Comparison of ENCODE assay signal across 14 cellular contexts in the genomic region with DNA sequence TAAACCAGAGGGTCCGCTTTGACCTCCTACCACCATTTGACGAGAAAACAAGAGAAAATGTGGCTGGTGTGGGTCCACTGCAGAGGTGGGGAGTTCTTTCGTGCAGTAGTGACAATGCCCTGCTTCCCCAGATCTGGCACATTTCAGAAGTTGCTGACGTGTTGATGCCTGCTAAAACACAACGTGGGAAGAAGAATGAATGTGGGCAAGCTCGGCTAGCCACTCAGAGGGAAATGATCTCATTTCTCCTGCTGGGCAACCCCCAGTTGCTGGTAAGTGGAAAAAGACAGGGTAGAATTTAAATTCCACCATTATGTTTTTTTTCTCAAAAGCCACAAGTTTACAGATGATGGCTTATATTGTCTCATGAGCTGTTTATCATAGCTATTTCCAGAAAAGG.
A peak's percentile ranks its signal among the peaks of the same experiment; 100 is the strongest.
DNase-seq lines count a peak whose midpoint lies in the region; ATAC-seq and TF ChIP-seq lines count a peak whose summit lies in the region.
"Had no signal": no experiment of that assay in that cellular context is flagged by ENCODE, and none has a peak within 500 bp of the region (broad histone marks: within the 10 kb centered on the region; RNA-seq: fewer than 3 reads in every experiment).

No MANE protein-coding gene starts in this region.

- H4K20me1 ChIP-seq in IMR-90 (ENCODE audit: insufficient read depth, low read length), result no peaks in the 10 kb centered on the region

- peak overlapping the region; percentile 49; the same call in 1 of the 2 replicates for H2BK120ac ChIP-seq in IMR-90 (ENCODE audit: low read depth, low read length)

- TF ChIP-seq POLR2A in IMR-90 (IDR thresholded peaks at IDR 0.05; ENCODE audit: low read depth, low read length), result no peak

- H3K27me3 ChIP-seq in IMR-90 (ENCODE audit: control insufficient read depth, insufficient read depth, low read length), result peaks cover 2% of the 10 kb centered on the region
- no peaks in the 10 kb centered on the region for H3K27me3 ChIP-seq in tibial artery
- H3K27me3 ChIP-seq in right atrium auricular region, result no peaks in the 10 kb centered on the region
- H3K27me3 ChIP-seq: body of pancreas had no signal

- H3K56ac ChIP-seq in IMR-90 (ENCODE audit: extremely low read depth, insufficient read depth, low read length), result no peak overlapping the region

- H3K9me3 ChIP-seq in IMR-90 (ENCODE audit: control insufficient read depth, insufficient read depth, low read length) (no peaks in the 10 kb centered on the region), tibial artery (no peaks in the 10 kb centered on the region), right atrium auricular region (no peaks in the 10 kb centered on the region)
- H3K9me3 ChIP-seq: body of pancreas, HAP-1 had no signal

- no peak overlapping the region for H3K4me3 ChIP-seq in IMR-90 (ENCODE audit: insufficient read depth, low read depth, low read length)
- H3K4me3 ChIP-seq in tibial artery, result no peak overlapping the region
- no peak overlapping the region for H3K4me3 ChIP-seq in right atrium auricular region
- H3K4me3 ChIP-seq: body of pancreas, HAP-1 had no signal

- CTCF ChIA-PET in IMR-90 (lab: Yijun Ruan, JAX), result no interaction called here

- H3K23ac ChIP-seq in IMR-90 (ENCODE audit: low read depth, low read length), result no peak overlapping the region

- H3K14ac ChIP-seq in IMR-90 (replicated peaks; ENCODE audit: low read depth, low read length), result no peak overlapping the region

- H2BK20ac ChIP-seq in IMR-90 (ENCODE audit: low read depth, low read length), result 0 out of 2 replicates have a peak overlapping the region, but pooled peaks have one; percentile 17

- no TSS peak for BruUV-seq in IMR-90 (replicated peaks; lab: Mats Ljungman, UMichigan)

- H2AFZ ChIP-seq in IMR-90 (replicated peaks; ENCODE audit: low read length, poor library complexity), result no peak overlapping the region

- H3K27ac ChIP-seq in IMR-90 (ENCODE audit: insufficient read depth, low read length), result no peak overlapping the region
- peak overlapping the region; percentile 45 to 58 for H3K27ac ChIP-seq in tibial artery
- H3K27ac ChIP-seq in right atrium auricular region, result no peak overlapping the region
- H3K27ac ChIP-seq: body of pancreas, VCaP had no signal

- in situ Hi-C loops in IMR-90 (cut with MboI; ENCODE audit: low sequenced_read_pairs), result no loop called here

- no peak overlapping the region for H2AK9ac ChIP-seq in IMR-90 (replicated peaks; ENCODE audit: low read depth, low read length, poor library complexity)

- H3K79me1 ChIP-seq in IMR-90 (ENCODE audit: low read depth in 1 of 2, low read length in 2 of 2), result no peaks in the 10 kb centered on the region

- TF ChIP-seq RAD21 in IMR-90 (IDR thresholded peaks at IDR 0.05; ENCODE audit: low read length), result no peak

- no peak overlapping the region for H4K91ac ChIP-seq in IMR-90 (ENCODE audit: insufficient read depth, low read depth, low read length)

- POLR2A ChIA-PET in IMR-90 (lab: Charles Lee; ENCODE audit: unreplicated experiment), result interaction anchor here (0.6 to 1.0 kb wide), 2 partner anchors 22 to 65 kb away, joined by 4 to 6 read pairs; no protein-coding TSS in a partner anchor

- no peak overlapping the region for H2BK15ac ChIP-seq in IMR-90 (ENCODE audit: low read depth, low read length)

- peak overlapping the region; percentile 1; the same call in 1 of the 2 replicates for H3K18ac ChIP-seq in IMR-90 (ENCODE audit: low read depth, low read length)

- H2BK5ac ChIP-seq in IMR-90 (ENCODE audit: low read depth, low read length, poor library complexity, severe bottlenecking), result no peak overlapping the region

- no peaks in the 10 kb centered on the region for H3K36me3 ChIP-seq in IMR-90 (ENCODE audit: control insufficient read depth, insufficient read depth, low read length)
- H3K36me3 ChIP-seq in tibial artery, result no peaks in the 10 kb centered on the region
- H3K36me3 ChIP-seq in right atrium auricular region, result no peaks in the 10 kb centered on the region
- H3K36me3 ChIP-seq: HAP-1 had no signal

- no CpG with 5 or more reads among the region's 6 CpGs for WGBS in IMR-90 (ENCODE audit: extremely low coverage in 2 of 2, insufficient read length in 1 of 2), 2 experiments

- peak overlapping the region; percentile 40; the same call in 1 of the 2 replicates for H3K4ac ChIP-seq in IMR-90 (ENCODE audit: low read depth, low read length)

- H3K9ac ChIP-seq in IMR-90 (ENCODE audit: low read depth, low read length), result no peak overlapping the region

- ATAC-seq in IMR-90 (ENCODE audit: low read depth) (peak; percentile 30; the same call in 1 of the 2 replicates), HG02981 (IDR thresholded peaks at IDR 0.05; ENCODE audit: unreplicated experiment) (no peak), HG02884 (IDR thresholded peaks at IDR 0.05; ENCODE audit: unreplicated experiment) (no peak)
- ATAC-seq: body of pancreas, Panc1 had no signal

- dilution Hi-C loops in IMR-90 (cut with HindIII; ENCODE audit: low sequenced_read_pairs, unreplicated experiment), result no loop called here

- TF ChIP-seq CTCF in IMR-90 (conservative IDR thresholded peaks at IDR 0.05; ENCODE audit: low read depth, low read length) (no peak), tibial artery (IDR thresholded peaks at IDR 0.05) (no peak), right atrium auricular region (IDR thresholded peaks at IDR 0.05) (no peak)

- H3K9me1 ChIP-seq in IMR-90 (ENCODE audit: insufficient read depth, low read length), result no peaks in the 10 kb centered on the region

- H3K4me2 ChIP-seq in IMR-90 (ENCODE audit: low read depth, low read length), result no peak overlapping the region

- peaks cover 6% of the 10 kb centered on the region for H3K4me1 ChIP-seq in IMR-90 (ENCODE audit: control insufficient read depth, insufficient read depth, low read length)
- peaks cover 0 to 39% (median 2%) of the 10 kb centered on the region in 4 donors for H3K4me1 ChIP-seq in tibial artery
- H3K4me1 ChIP-seq in right atrium auricular region, result no peaks in the 10 kb centered on the region
- H3K4me1 ChIP-seq: body of pancreas had no signal

- DNase-seq in IMR-90, result peak; percentile 56
- DNase-seq in brain pericyte (ENCODE audit: low read depth, low spot score), result peak; percentile 33
- peak; percentile 9 for DNase-seq in iPS-NIHi11 (ENCODE audit: low spot score)
- no peak for DNase-seq in tibial artery
- DNase-seq in right atrium auricular region (ENCODE audit: low spot score), result no peak
- DNase-seq in cardiac septum (ENCODE audit: low spot score), result no peak
- DNase-seq: body of pancreas; NCI-H2171 treated with DMSO at 0.1 percent for 48 hours; stimulated activated CD4-positive, alpha-beta T cell treated with anti-CD3 and anti-CD28 coated beads, Interleukin-4, amount 100 ng/mL, for 24 hours had no signal

- intact Hi-C loops in IMR-90 (cut with micrococcal nuclease) (no loop called here), tibial artery (cut with DNase I; ENCODE audit: low total_unique reads) (no loop called here), cardiac septum (cut with DNase I) (no loop called here)

- H2AK5ac ChIP-seq in IMR-90 (ENCODE audit: low read depth, low read length), result peak overlapping the region; percentile 33; the same call in 1 of the 2 replicates

- H4K5ac ChIP-seq in IMR-90 (ENCODE audit: low read depth, low read length), result peak overlapping the region; percentile 12; the same call in 1 of the 2 replicates

- H4K8ac ChIP-seq in IMR-90 (ENCODE audit: low read depth in 2 of 2, low read length in 2 of 2), result peak overlapping the region in 1 of 2 experiments; percentile 23; a peak in 1 of 4 replicates

TF ChIP-seq in IMR-90, 13 proteins besides CTCF, POLR2A, EP300 and RAD21:
- TF ChIP-seq, protein P1, sequence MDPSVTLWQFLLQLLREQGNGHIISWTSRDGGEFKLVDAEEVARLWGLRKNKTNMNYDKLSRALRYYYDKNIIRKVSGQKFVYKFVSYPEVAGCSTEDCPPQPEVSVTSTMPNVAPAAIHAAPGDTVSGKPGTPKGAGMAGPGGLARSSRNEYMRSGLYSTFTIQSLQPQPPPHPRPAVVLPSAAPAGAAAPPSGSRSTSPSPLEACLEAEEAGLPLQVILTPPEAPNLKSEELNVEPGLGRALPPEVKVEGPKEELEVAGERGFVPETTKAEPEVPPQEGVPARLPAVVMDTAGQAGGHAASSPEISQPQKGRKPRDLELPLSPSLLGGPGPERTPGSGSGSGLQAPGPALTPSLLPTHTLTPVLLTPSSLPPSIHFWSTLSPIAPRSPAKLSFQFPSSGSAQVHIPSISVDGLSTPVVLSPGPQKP (IDR thresholded peaks at IDR 0.05; ENCODE audit: borderline replicate concordance, low read depth, low read length), result no peak
- TF ChIP-seq, protein P2, sequence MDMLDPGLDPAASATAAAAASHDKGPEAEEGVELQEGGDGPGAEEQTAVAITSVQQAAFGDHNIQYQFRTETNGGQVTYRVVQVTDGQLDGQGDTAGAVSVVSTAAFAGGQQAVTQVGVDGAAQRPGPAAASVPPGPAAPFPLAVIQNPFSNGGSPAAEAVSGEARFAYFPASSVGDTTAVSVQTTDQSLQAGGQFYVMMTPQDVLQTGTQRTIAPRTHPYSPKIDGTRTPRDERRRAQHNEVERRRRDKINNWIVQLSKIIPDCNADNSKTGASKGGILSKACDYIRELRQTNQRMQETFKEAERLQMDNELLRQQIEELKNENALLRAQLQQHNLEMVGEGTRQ (IDR thresholded peaks at IDR 0.05; ENCODE audit: low read depth, low read length), result no peak
- TF ChIP-seq NFE2L2 (IDR thresholded peaks at IDR 0.05; ENCODE audit: low read depth, low read length) (no peak), RCOR1 (IDR thresholded peaks at IDR 0.05; ENCODE audit: insufficient replicate concordance, low read length) (no peak), MXI1 (IDR thresholded peaks at IDR 0.05; ENCODE audit: borderline replicate concordance, low read depth, low read length) (no peak)

Comparison
In these comparisons a context has a peak if more than half of its experiments do, and no peak if none do; other contexts are left out.
1. DNase-seq: peak in IMR-90 (single experiment), brain pericyte (single experiment) and iPS-NIHi11 (single experiment); none in tibial artery (0 of 2), right atrium auricular region (single experiment) and cardiac septum (single experiment).
2. H3K27ac ChIP-seq: peak in tibial artery (2 of 2); none in IMR-90 (single experiment) and right atrium auricular region (0 of 2).